In genomic region chr14:52142504-52142903, GRCh38 we compare ENCODE assay signal across 25 cellular contexts.
"Had no signal": no experiment of that assay in that cellular context is flagged by ENCODE, and none has a peak within 500 bp of the region (broad histone marks: within the 10 kb centered on the region; RNA-seq: fewer than 3 reads in every experiment).

No MANE protein-coding gene starts in this region.

- H3K4me1 ChIP-seq: esophagus muscularis mucosa, gastrocnemius medialis, heart right ventricle, left lung, lower lobe of right lung had no signal

- H3K27ac ChIP-seq: coronary artery, dorsolateral prefrontal cortex, esophagus muscularis mucosa, gastrocnemius medialis, heart right ventricle, left lung, lower lobe of right lung had no signal

- DNase-seq: dermis blood vessel endothelial cell; dorsolateral prefrontal cortex; effector CD4-positive, alpha-beta T cell; effector memory CD8-positive, alpha-beta T cell; endodermal cell; foreskin fibroblast; foreskin melanocyte; gastrocnemius medialis; glutamatergic neuron; head of caudate nucleus; heart right ventricle; hippocampal formation; left cardiac atrium; left lung; left ventricle myocardium superior; lower lobe of right lung; mesenchymal stem cell; mucosa of descending colon; naive B cell had no signal

- H3K4me3 ChIP-seq: coronary artery, dorsolateral prefrontal cortex, esophagus muscularis mucosa, gastrocnemius medialis, heart right ventricle, left lung, lower lobe of right lung, mucosa of descending colon had no signal

- H3K27me3 ChIP-seq: dorsolateral prefrontal cortex, esophagus muscularis mucosa, gastrocnemius medialis, heart right ventricle, left lung had no signal

- ATAC-seq: effector memory CD8-positive, alpha-beta T cell; gastrocnemius medialis; heart right ventricle; left cardiac atrium; left lung; left ventricle myocardium superior; lower lobe of right lung; mucosa of descending colon had no signal

- H3K9me3 ChIP-seq: esophagus muscularis mucosa, gastrocnemius medialis, left lung, lower lobe of right lung, mucosa of descending colon had no signal

- FAIRE-seq: colon, endothelial cell of umbilical vein, islet of Langerhans, keratinocyte had no signal

- H3K36me3 ChIP-seq: esophagus muscularis mucosa, gastrocnemius medialis, heart right ventricle, left lung, lower lobe of right lung had no signal
